Comparison of ENCODE assay signal across 8 cellular contexts in the genomic region with DNA sequence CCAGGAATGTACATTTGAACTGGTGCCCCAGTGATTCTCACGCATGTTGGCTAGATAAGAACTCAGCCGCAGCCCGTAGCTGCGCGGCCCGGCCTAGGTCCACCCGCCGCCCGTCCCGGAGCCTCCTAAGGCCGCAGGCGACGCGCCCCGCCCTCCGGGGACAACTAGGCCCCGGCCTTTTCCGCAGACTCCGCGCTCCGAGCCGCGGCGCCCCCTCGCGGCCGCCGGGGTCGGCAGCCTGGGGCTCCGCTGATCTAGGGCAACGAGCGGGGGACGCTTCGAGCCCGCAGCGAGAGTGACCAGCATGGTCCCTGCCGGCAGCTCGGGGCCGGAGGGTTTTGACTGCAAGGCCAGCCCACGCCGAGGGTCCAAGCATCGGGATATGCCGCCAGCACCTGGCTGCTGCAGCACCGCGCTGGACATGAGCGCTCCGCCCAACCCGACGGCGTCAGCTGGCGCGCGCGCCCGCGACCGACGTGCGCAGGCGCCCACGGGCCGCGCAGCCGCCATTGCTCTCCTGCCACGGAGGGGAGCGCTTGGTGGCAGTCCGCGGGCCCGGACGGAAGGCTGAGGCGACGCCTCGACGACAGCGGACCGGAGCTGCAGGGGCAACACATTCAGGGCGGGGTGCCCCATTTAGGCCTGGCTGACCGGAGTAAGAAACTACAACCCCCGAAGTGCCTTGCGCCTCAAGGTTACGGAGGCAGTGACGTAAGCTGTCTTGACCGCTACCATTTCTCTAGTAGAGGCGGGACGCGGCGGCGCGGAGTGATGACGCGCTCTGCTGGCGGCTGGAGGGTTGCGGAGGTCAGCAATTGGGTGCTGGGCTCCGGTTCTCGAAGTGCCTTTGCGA. TPM values are rescaled to one million over a fixed set of nuclear protein-coding genes. Genes with fewer than 3 reads are reported as not detected.
DNase-seq lines count a peak whose midpoint lies in the region; ATAC-seq and TF ChIP-seq lines count a peak whose summit lies in the region.

A gene with protein sequence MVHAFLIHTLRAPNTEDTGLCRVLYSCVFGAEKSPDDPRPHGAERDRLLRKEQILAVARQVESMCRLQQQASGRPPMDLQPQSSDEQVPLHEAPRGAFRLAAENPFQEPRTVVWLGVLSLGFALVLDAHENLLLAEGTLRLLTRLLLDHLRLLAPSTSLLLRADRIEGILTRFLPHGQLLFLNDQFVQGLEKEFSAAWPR (plus strand): TSS at position 500 of the 853 bp plus-strand sequence. CDS start 1,571 bp downstream, outside the sequence.

- 0 to 1% methylated on average over 44 to 96 of the region's 96 CpGs for WGBS in endodermal cell (ENCODE audit: insufficient coverage in 1 of 2, insufficient read length in 1 of 2), 2 experiments
- 1% methylated on average over 83 to 92 of the region's 96 CpGs for WGBS in mesodermal cell (ENCODE audit: insufficient coverage in 2 of 2), 2 experiments

- peak within 1 kb of the TSS; percentile 85 for H3K4me3 Mint-ChIP-seq in activated CD8-positive, alpha-beta memory T cell treated with anti-CD3 and anti-CD28 coated beads, Interleukin-2, amount 10 ng/mL, durations not matched to agents 7 days and 5 days
- peak within 1 kb of the TSS; percentile 78 for H3K4me3 Mint-ChIP-seq in endodermal cell

- peaks cover 12% of the 10 kb centered on the region for H3K4me1 ChIP-seq in HUES48 (ENCODE audit: control insufficient read depth, insufficient read depth, low read length)
- peaks cover 4% of the 10 kb centered on the region for H3K4me1 ChIP-seq in NT2/D1 (ENCODE audit: insufficient read depth, insufficient read length)
- H3K4me1 ChIP-seq in endodermal cell (ENCODE audit: control insufficient read depth, insufficient read depth, low read length): peaks cover 4% of the 10 kb centered on the region
- H3K4me1 ChIP-seq in mesodermal cell (ENCODE audit: control insufficient read depth, insufficient read depth, low read length, poor library complexity, severe bottlenecking): peaks cover 4% of the 10 kb centered on the region

- H3K4me3 ChIP-seq in HUES48 (ENCODE audit: low read depth, low read length): peak within 1 kb of the TSS; percentile 95
- H3K4me3 ChIP-seq in NT2/D1 (ENCODE audit: insufficient read length, low read depth): peak within 1 kb of the TSS; percentile 77
- H3K4me3 ChIP-seq in endodermal cell (ENCODE audit: low read length): peak within 1 kb of the TSS; percentile 91
- peak within 1 kb of the TSS; percentile 62 for H3K4me3 ChIP-seq in mesodermal cell (ENCODE audit: extremely low read depth, insufficient read depth, low read length, poor library complexity, severe bottlenecking)

- no peaks in the 10 kb centered on the region for H3K27me3 Mint-ChIP-seq in activated CD8-positive, alpha-beta memory T cell treated with anti-CD3 and anti-CD28 coated beads, Interleukin-2, amount 10 ng/mL, durations not matched to agents 7 days and 5 days
- peaks cover 8% of the 10 kb centered on the region for H3K27me3 Mint-ChIP-seq in endodermal cell (ENCODE audit: insufficient read depth)

- peak; percentile 99 for TF ChIP-seq CTCF in endodermal cell (conservative IDR thresholded peaks at IDR 0.05)

- ATAC-seq in GM21390 (IDR thresholded peaks at IDR 0.05; ENCODE audit: unreplicated experiment): peak; percentile 76
- ATAC-seq in activated CD8-positive, alpha-beta memory T cell treated with anti-CD3 and anti-CD28 coated beads, Interleukin-2, amount 10 ng/mL, durations not matched to agents 7 days and 5 days: peak; percentile 82

- H3K9me3 Mint-ChIP-seq in activated CD8-positive, alpha-beta memory T cell treated with anti-CD3 and anti-CD28 coated beads, Interleukin-2, amount 10 ng/mL, durations not matched to agents 7 days and 5 days (ENCODE audit: low read depth): no peaks in the 10 kb centered on the region
- H3K9me3 Mint-ChIP-seq in endodermal cell: no peaks in the 10 kb centered on the region

- no peaks in the 10 kb centered on the region for H3K27me3 ChIP-seq in HUES48 (ENCODE audit: control insufficient read depth, insufficient read depth, low read length)
- no peaks in the 10 kb centered on the region for H3K27me3 ChIP-seq in NT2/D1 (ENCODE audit: insufficient read depth, insufficient read length)
- no peaks in the 10 kb centered on the region for H3K27me3 ChIP-seq in endodermal cell (ENCODE audit: control insufficient read depth, insufficient read depth, low read length, poor library complexity, severe bottlenecking)

- H3K36me3 Mint-ChIP-seq in activated CD8-positive, alpha-beta memory T cell treated with anti-CD3 and anti-CD28 coated beads, Interleukin-2, amount 10 ng/mL, durations not matched to agents 7 days and 5 days: peaks cover 2% of the 10 kb centered on the region
- peaks cover 4% of the 10 kb centered on the region for H3K36me3 Mint-ChIP-seq in endodermal cell (ENCODE audit: low read depth)

- peak; percentile 95 for DNase-seq in D341Med (ENCODE audit: low spot score)
- DNase-seq in NT2/D1 (ENCODE audit: low read depth, low spot score): peak; percentile 97
- peak; percentile 97 for DNase-seq in activated CD8-positive, alpha-beta memory T cell treated with anti-CD3 and anti-CD28 coated beads, Interleukin-2, amount 10 ng/mL, durations not matched to agents 7 days and 5 days
- peak; percentile 99 for DNase-seq in endodermal cell
- peak; percentile 89 to 90 for DNase-seq in stimulated activated CD8-positive, alpha-beta memory T cell treated with anti-CD3 and anti-CD28 coated beads, Interleukin-15, amount 100 ng/mL, for 48 hours (ENCODE audit: low read depth in 2 of 2)

- H3K4me1 Mint-ChIP-seq in activated CD8-positive, alpha-beta memory T cell treated with anti-CD3 and anti-CD28 coated beads, Interleukin-2, amount 10 ng/mL, durations not matched to agents 7 days and 5 days: peaks cover 47% of the 10 kb centered on the region
- peaks cover 2% of the 10 kb centered on the region for H3K4me1 Mint-ChIP-seq in endodermal cell

- H3K27ac Mint-ChIP-seq in activated CD8-positive, alpha-beta memory T cell treated with anti-CD3 and anti-CD28 coated beads, Interleukin-2, amount 10 ng/mL, durations not matched to agents 7 days and 5 days: peak within 1 kb of the TSS; percentile 90
- H3K27ac Mint-ChIP-seq in endodermal cell: peak within 1 kb of the TSS; percentile 94

- H3K9ac ChIP-seq in HUES48 (ENCODE audit: low read depth, low read length) (peak within 1 kb of the TSS; percentile 98), NT2/D1 (ENCODE audit: insufficient read length, low read depth) (peak within 1 kb of the TSS; percentile 98), endodermal cell (ENCODE audit: extremely low read depth, low read length, poor library complexity, severe bottlenecking) (peak within 1 kb of the TSS; percentile 97)

- no peaks in the 10 kb centered on the region for H3K9me3 ChIP-seq in HUES48 (ENCODE audit: control insufficient read depth, insufficient read depth, low read length)
- H3K9me3 ChIP-seq in NT2/D1 (ENCODE audit: insufficient read depth, low read length): no peaks in the 10 kb centered on the region
- no peaks in the 10 kb centered on the region for H3K9me3 ChIP-seq in endodermal cell (ENCODE audit: control insufficient read depth, low read length)
- H3K9me3 ChIP-seq in mesodermal cell (ENCODE audit: control insufficient read depth, low read length): no peaks in the 10 kb centered on the region

- H3K27ac ChIP-seq in HUES48 (ENCODE audit: low read depth, low read length) (peak within 1 kb of the TSS; percentile 96), endodermal cell (ENCODE audit: low read depth, low read length) (peak within 1 kb of the TSS; percentile 97), mesodermal cell (ENCODE audit: low read depth, low read length, severe bottlenecking) (peak within 1 kb of the TSS; percentile 99)

- CTCF ChIA-PET in activated CD8-positive, alpha-beta memory T cell treated with anti-CD3 and anti-CD28 coated beads, Interleukin-2, amount 10 ng/mL, durations not matched to agents 7 days and 5 days (lab: Charles Lee): interaction anchor here (0.5 to 6.4 kb wide), 28 partner anchors 8 to 264 kb away, joined by 3 to 51 read pairs (median 6); partner anchors contain the start of genes ADISSP, CDC25B, MAVS and SPEF1

- H3K36me3 ChIP-seq in HUES48 (ENCODE audit: control insufficient read depth, insufficient read depth, low read length) (peaks cover 16% of the 10 kb centered on the region), NT2/D1 (ENCODE audit: insufficient read depth, insufficient read length, low read length) (peaks cover 26% of the 10 kb centered on the region), endodermal cell (ENCODE audit: control insufficient read depth, insufficient read depth, low read length) (peaks cover 11% of the 10 kb centered on the region), mesodermal cell (ENCODE audit: control insufficient read depth, insufficient read depth, low read length) (peaks cover 25% of the 10 kb centered on the region)

RNA-seq across cellular contexts. Expression of the gene that starts here (rescaled TPM):
- 10 to 100 TPM; 13.8 to 15.5 TPM for total RNA-seq in activated CD8-positive, alpha-beta memory T cell treated with anti-CD3 and anti-CD28 coated beads, Interleukin-2, amount 10 ng/mL, durations not matched to agents 7 days and 5 days
- total RNA-seq in endodermal cell: 1 to 10 TPM; 5.1 to 6.1 TPM
- 4.1 TPM for polyA plus RNA-seq in endodermal cell (2013, experiment 1 of 2)
- polyA plus RNA-seq in endodermal cell (2013, experiment 2 of 2): 3.8 TPM
- polyA plus RNA-seq in mesodermal cell (2013, experiment 1 of 2): 3.9 TPM
- 2.9 TPM for polyA plus RNA-seq in mesodermal cell (2013, experiment 2 of 2)

Comparison
In these comparisons a context has a peak if more than half of its experiments do, and no peak if none do; other contexts are left out.
1. Peak in every context shown above with its lines: DNase-seq, ATAC-seq, H3K4me3 ChIP-seq and H3K27ac ChIP-seq.